In genomic region chr7:873367-874002, GRCh38 we compare ENCODE assay signal across 1 cellular context.
TF ChIP-seq lines count a peak whose summit lies in the region.

No MANE protein-coding gene starts in this region.

TF ChIP-seq in K562, 482 proteins besides CTCF, POLR2A, EP300 and RAD21 (continued from another document and continues in another):
- TF ChIP-seq ZNF518B (CRISPR knock-in tag; IDR thresholded peaks at IDR 0.05) (no peak), SMARCB1 (IDR thresholded peaks at IDR 0.05; ENCODE audit: insufficient read length, low read depth) (no peak), SUPT5H (IDR thresholded peaks at IDR 0.05) (0 out of 2 replicates have a peak, but pooled peaks have one; percentile 17), JUNB (CRISPR knock-in tag; conservative IDR thresholded peaks at IDR 0.05) (no peak), GATAD2B (IDR thresholded peaks at IDR 0.05; ENCODE audit: borderline replicate concordance) (peak; percentile 50; the same call in 1 of the 2 replicates), ILK (tag; IDR thresholded peaks at IDR 0.05; ENCODE audit: borderline replicate concordance, low read depth) (no peak), GABPB1 (CRISPR knock-in tag; IDR thresholded peaks at IDR 0.05) (peak; percentile 82), GATA2 (CRISPR knock-in tag; IDR thresholded peaks at IDR 0.05) (no peak), CCAR2 (IDR thresholded peaks at IDR 0.05; ENCODE audit: low read depth, low read length) (no peak), GTF2B (IDR thresholded peaks at IDR 0.05; ENCODE audit: extremely low read depth, insufficient read length) (no peak), ZNF586 (CRISPR knock-in tag; conservative IDR thresholded peaks at IDR 0.05) (no peak), RBM14 (IDR thresholded peaks at IDR 0.05; ENCODE audit: borderline replicate concordance, insufficient read depth, low read depth, low read length) (no peak), THRA (IDR thresholded peaks at IDR 0.05) (no peak), BCL6 (CRISPR knock-in tag; IDR thresholded peaks at IDR 0.05) (no peak), YY1 (IDR thresholded peaks at IDR 0.05; ENCODE audit: borderline replicate concordance in 1 of 3, control insufficient read depth in 1 of 3, extremely low read depth in 1 of 3, insufficient read depth in 3 of 3, insufficient read length in 1 of 3, insufficient replicate concordance in 2 of 3, low read depth in 1 of 3, low read length in 2 of 3) (peak in 2 of 3 experiments; percentile 33 to 36), KLF10 (CRISPR knock-in tag; IDR thresholded peaks at IDR 0.05) (no peak), U2AF1 (optimal IDR thresholded peaks at IDR 0.05; ENCODE audit: low read depth, low read length) (no peak), HNRNPL (IDR thresholded peaks at IDR 0.05; ENCODE audit: low read depth, low read length) (no peak), ZNF431 (CRISPR knock-in tag; IDR thresholded peaks at IDR 0.05) (peak; percentile 95), SLC30A9 (CRISPR knock-in tag; IDR thresholded peaks at IDR 0.05) (no peak), CBFA2T3 (IDR thresholded peaks at IDR 0.05) (no peak), ZNF23 (CRISPR knock-in tag; IDR thresholded peaks at IDR 0.05) (no peak), ZNF316 (IDR thresholded peaks at IDR 0.05) (no peak), HLTF (IDR thresholded peaks at IDR 0.05) (no peak), HOMEZ (CRISPR knock-in tag; IDR thresholded peaks at IDR 0.05) (no peak), HBP1 (CRISPR knock-in tag; IDR thresholded peaks at IDR 0.05) (no peak), EHMT2 (IDR thresholded peaks at IDR 0.05) (no peak), HMG20B (CRISPR knock-in tag; IDR thresholded peaks at IDR 0.05) (no peak), SFPQ (IDR thresholded peaks at IDR 0.05; ENCODE audit: low read depth, low read length) (no peak), FOSL1 (tag; conservative IDR thresholded peaks at IDR 0.05) (no peak), STAT5B (CRISPR knock-in tag; IDR thresholded peaks at IDR 0.05) (no peak), HDAC2 (IDR thresholded peaks at IDR 0.05) (peak; percentile 54), CBX2 (IDR thresholded peaks at IDR 0.05; ENCODE audit: insufficient read depth, low read length, poor library complexity, severe bottlenecking) (no peak), NR2C1 (IDR thresholded peaks at IDR 0.05) (peak; percentile 77), NR2C1 (tag; IDR thresholded peaks at IDR 0.05) (peak; percentile 84), JUND (IDR thresholded peaks at IDR 0.05; ENCODE audit: borderline replicate concordance, low read depth, low read length) (peak; percentile 68), JUND (tag; IDR thresholded peaks at IDR 0.05; ENCODE audit: borderline replicate concordance, low read depth, low read length) (peak; percentile 67; the same call in 2 of the 3 replicates), GABPB2 (CRISPR knock-in tag; conservative IDR thresholded peaks at IDR 0.05) (no peak), PRDM10 (IDR thresholded peaks at IDR 0.05; ENCODE audit: partially characterized antibody) (no peak), L3MBTL2 (IDR thresholded peaks at IDR 0.05) (peak; percentile 100), ZC3H4 (CRISPR knock-in tag; IDR thresholded peaks at IDR 0.05; ENCODE audit: borderline replicate concordance) (no peak), ZBTB34 (CRISPR knock-in tag; IDR thresholded peaks at IDR 0.05) (no peak), THRB (CRISPR knock-in tag; conservative IDR thresholded peaks at IDR 0.05) (no peak), ERF (CRISPR knock-in tag; IDR thresholded peaks at IDR 0.05) (peak; percentile 70; the same call in 1 of the 2 replicates), HSF4 (CRISPR knock-in tag; IDR thresholded peaks at IDR 0.05; ENCODE audit: borderline replicate concordance) (no peak), CC2D1A (IDR thresholded peaks at IDR 0.05) (peak; percentile 39; the same call in 1 of the 2 replicates), TBL1XR1 (IDR thresholded peaks at IDR 0.05; ENCODE audit: low read length in 2 of 2) (peak in 1 of 2 experiments; percentile 39; a peak in 2 of 4 replicates), NR3C1 (CRISPR knock-in tag; IDR thresholded peaks at IDR 0.05) (peak; percentile 94), ATF7 (IDR thresholded peaks at IDR 0.05) (peak; percentile 42; the same call in 1 of the 2 replicates), ZNF277 (CRISPR knock-in tag; IDR thresholded peaks at IDR 0.05; ENCODE audit: borderline replicate concordance) (no peak)
